ENCODE assay signal across 1 cellular context in the genomic region with DNA sequence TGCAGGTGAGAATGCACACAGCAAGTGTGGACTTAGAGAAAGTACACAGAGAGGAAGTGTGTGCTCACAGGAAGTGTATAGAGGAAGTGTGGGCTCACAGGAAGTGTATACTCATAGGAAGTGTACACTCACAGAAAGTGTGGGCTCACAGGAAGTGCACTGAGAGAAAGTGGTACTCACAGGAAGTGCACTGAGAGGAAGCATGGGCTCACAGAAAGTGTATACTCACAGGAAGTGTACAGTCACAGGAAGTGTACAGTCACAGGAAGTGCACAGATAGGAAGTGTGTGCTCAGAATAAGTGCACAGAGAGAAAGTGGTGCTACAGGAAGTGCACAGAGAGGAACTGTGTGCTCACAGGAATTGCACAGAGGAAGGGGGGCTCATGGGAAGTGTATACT.
A peak's percentile ranks its signal among the peaks of the same experiment; 100 is the strongest.
TF ChIP-seq lines count a peak whose summit lies in the region.

No MANE protein-coding gene starts in this region.

TF ChIP-seq in HCT116, 20 proteins besides CTCF, POLR2A, EP300 and RAD21:
- peak; percentile 15; the same call in 1 of the 2 replicates for TF ChIP-seq ELF1 (IDR thresholded peaks at IDR 0.05; ENCODE audit: borderline replicate concordance, low read depth)
